26 cellular contexts compared by ENCODE assay signal in genomic region chr6:43767553-43768505, GRCh38. TPM values are rescaled to one million over a fixed set of nuclear protein-coding genes. Genes with fewer than 3 reads are reported as not detected.
DNase-seq lines count a peak whose midpoint lies in the region; ATAC-seq, FAIRE-seq and TF ChIP-seq lines count a peak whose summit lies in the region.
"Had no signal": no experiment of that assay in that cellular context is flagged by ENCODE, and none has a peak within 500 bp of the region (broad histone marks: within the 10 kb centered on the region; RNA-seq: fewer than 3 reads in every experiment).

No MANE protein-coding gene starts in this region.

- no peak for TF ChIP-seq RAD21 in H1 (IDR thresholded peaks at IDR 0.05 in 1 of 2, conservative IDR thresholded peaks at IDR 0.05 in 1 of 2; ENCODE audit: low read depth in 2 of 2, low read length in 2 of 2)

- H3K23ac ChIP-seq in H1 (ENCODE audit: insufficient read length) = no peak overlapping the region

- no peaks in the 10 kb centered on the region for H4K20me1 ChIP-seq in H1 (replicated peaks in 1 of 2; ENCODE audit: control insufficient read depth in 1 of 2, insufficient read depth in 2 of 2, low read length in 2 of 2)

- no peaks in the 10 kb centered on the region for H3K36me3 ChIP-seq in right atrium auricular region
- no peaks in the 10 kb centered on the region for H3K36me3 ChIP-seq in H1 (ENCODE audit: control insufficient read depth in 2 of 4, insufficient read depth in 4 of 4, low read length in 3 of 4)
- H3K36me3 ChIP-seq in mucosa of stomach (ENCODE audit: control insufficient read depth, insufficient read depth, low read length) = peaks cover 5% of the 10 kb centered on the region
- H3K36me3 ChIP-seq in uterus = no peaks in the 10 kb centered on the region
- H3K36me3 ChIP-seq: cardiac muscle cell, upper lobe of right lung had no signal

- peaks cover 1 to 11% of the 10 kb centered on the region in 2 donors for H3K27me3 Mint-ChIP-seq in T-cell

- CTCF ChIA-PET in H1 (lab: Charles Lee; ENCODE audit: partially characterized antibody) = interaction anchor here (0.6 to 4.6 kb wide), 48 partner anchors 9 to 314 kb away, joined by 3 to 88 read pairs (median 6); partner anchors contain the start of genes MRPS18A and RSPH9
- CTCF ChIA-PET in T-cell (lab: Charles Lee) = interaction anchor here (0.6 to 4.4 kb wide), 5 partner anchors 47 to 311 kb away, joined by 3 to 27 read pairs (median 15); no protein-coding TSS in a partner anchor

- H3K4me3 ChIP-seq in right atrium auricular region (no peak overlapping the region), H1 (ENCODE audit: extremely low read depth in 1 of 4, insufficient read depth in 2 of 4, low read depth in 3 of 4, low read length in 4 of 4) (no peak overlapping the region), mucosa of stomach (ENCODE audit: low read length) (no peak overlapping the region), uterus (no peak overlapping the region)
- H3K4me3 ChIP-seq: A549, cardiac muscle cell, SK-N-MC, upper lobe of right lung had no signal

- H4K91ac ChIP-seq in H1 (replicated peaks; ENCODE audit: insufficient read length, low read length) = peak overlapping the region; percentile 8

- H3K56ac ChIP-seq in H1 (replicated peaks; ENCODE audit: insufficient read length, low read depth, low read length) = no peak overlapping the region

- H3K9me3 Mint-ChIP-seq in T-cell = no peaks in the 10 kb centered on the region
- H3K9me3 Mint-ChIP-seq: activated naive CD4-positive, alpha-beta T cell treated with anti-CD3 and anti-CD28 coated beads, Interleukin-2, amount 10 ng/mL, durations not matched to agents 7 days and 5 days; activated T-helper 1 cell treated with anti-CD3 and anti-CD28 coated beads, Interleukin-12 subunit alpha, Interleukin-12 subunit beta, Interleukin-2, Interleukin-4 antibody, amounts not matched to agents 30 ng/mL and 10 ng/mL and 1 ng/mL, durations not matched to agents 14 hours and 24 hours and 36 hours; memory B cell; natural killer cell treated with Interleukin-12 subunit alpha and Interleukin-12 subunit beta and Interleukin-15 and Interleukin-18, amount 100 ng/mL, for 72 hours had no signal

- TF ChIP-seq CTCF in right atrium auricular region (IDR thresholded peaks at IDR 0.05) (no peak), H1 (IDR thresholded peaks at IDR 0.05; ENCODE audit: control extremely low read depth in 1 of 3, insufficient read depth in 1 of 3, low read depth in 1 of 3, low read length in 3 of 3) (no peak), uterus (IDR thresholded peaks at IDR 0.05) (no peak)

- no peak for FAIRE-seq in H1 (lab: Jason Lieb, UNC)
- FAIRE-seq: A549, keratinocyte had no signal

- POLR2A ChIA-PET in H1 (lab: Charles Lee; ENCODE audit: partially characterized antibody) = interaction anchor here (1.0 to 4.2 kb wide), 6 partner anchors 25 to 182 kb away, joined by 3 to 38 read pairs (median 10); partner anchors contain the start of gene GTPBP2
- POLR2A ChIA-PET in T-cell (lab: Charles Lee) = no interaction called here

- H2AFZ ChIP-seq in H1 (ENCODE audit: low read length) = no peak overlapping the region

- no peak overlapping the region for H4K8ac ChIP-seq in H1 (ENCODE audit: extremely low read depth, insufficient read depth, low read length)

- no peaks in the 10 kb centered on the region for H3K36me3 Mint-ChIP-seq in T-cell
- H3K36me3 Mint-ChIP-seq: memory B cell; natural killer cell treated with Interleukin-12 subunit alpha and Interleukin-12 subunit beta and Interleukin-15 and Interleukin-18, amount 100 ng/mL, for 72 hours had no signal

- peak overlapping the region; percentile 1 to 38; a peak in 1 of 4 replicates for H3K4me2 ChIP-seq in H1 (ENCODE audit: insufficient read depth in 1 of 2, low read depth in 2 of 2, low read length in 2 of 2)
- H3K4me2 ChIP-seq: A549 had no signal

- H2BK12ac ChIP-seq in H1 (ENCODE audit: low read depth, low read length) = peak overlapping the region; percentile 90; the same call in 1 of the 2 replicates

- intact Hi-C loops in left cardiac atrium (cut with DNase I) = loop anchor here (5.0 to 10.0 kb wide), 3 partner anchors 41 to 187 kb away; no protein-coding TSS in a partner anchor
- intact Hi-C loops in uterus (cut with DNase I; ENCODE audit: low total_unique reads) = no loop called here

- ATAC-seq in left cardiac atrium = no peak
- no peak for ATAC-seq in T-cell (replicated peaks in 1 of 4)
- no peak for ATAC-seq in HG03520 (IDR thresholded peaks at IDR 0.05; ENCODE audit: unreplicated experiment)
- ATAC-seq: A549; natural killer cell treated with Interleukin-12 subunit alpha and Interleukin-12 subunit beta and Interleukin-15 and Interleukin-18, amount 100 ng/mL, for 72 hours; upper lobe of right lung had no signal

- H3K14ac ChIP-seq in H1 (ENCODE audit: insufficient read length) = no peak overlapping the region

- H3K4me3 Mint-ChIP-seq in T-cell = no peak overlapping the region
- H3K4me3 Mint-ChIP-seq: activated naive CD4-positive, alpha-beta T cell treated with anti-CD3 and anti-CD28 coated beads, Interleukin-2, amount 10 ng/mL, durations not matched to agents 7 days and 5 days; activated T-helper 1 cell treated with anti-CD3 and anti-CD28 coated beads, Interleukin-12 subunit alpha, Interleukin-12 subunit beta, Interleukin-2, Interleukin-4 antibody, amounts not matched to agents 30 ng/mL and 10 ng/mL and 1 ng/mL, durations not matched to agents 14 hours and 24 hours and 36 hours; memory B cell; natural killer cell treated with Interleukin-12 subunit alpha and Interleukin-12 subunit beta and Interleukin-15 and Interleukin-18, amount 100 ng/mL, for 72 hours had no signal

- no peak overlapping the region for H4K5ac ChIP-seq in H1 (ENCODE audit: insufficient read length, low read depth, low read length)

- 88% methylated on average over 8 of the region's 8 CpGs; no CpG with 5 or more reads in 1 of the 2 experiments for WGBS in H1 (ENCODE audit: extremely low coverage in 1 of 2, insufficient coverage in 1 of 2, insufficient read length in 1 of 2, insufficient replicate concordance in 2 of 2, low coverage in 1 of 2, low lambda C conversion rate in 2 of 2, missing lambda C conversion rate in 1 of 2), 2 experiments

- H3K9me3 ChIP-seq in right atrium auricular region (no peaks in the 10 kb centered on the region), H1 (ENCODE audit: insufficient read depth in 2 of 2, low read depth in 1 of 2, low read length in 1 of 2) (no peaks in the 10 kb centered on the region), mucosa of stomach (ENCODE audit: control insufficient read depth, low read length) (no peaks in the 10 kb centered on the region), uterus (no peaks in the 10 kb centered on the region)
- H3K9me3 ChIP-seq: A549, BE2C, upper lobe of right lung had no signal

- H3K79me1 ChIP-seq in H1 (ENCODE audit: low read depth, low read length) = no peaks in the 10 kb centered on the region

- DNase-seq in left cardiac atrium (peak; percentile 29), right atrium auricular region (ENCODE audit: low spot score) (no peak), H1 (ENCODE audit: low read depth in 1 of 2, low spot score in 2 of 2) (no peak), uterus (peak in 1 of 2 donors; percentile 23), T-cell (no peak), NCI-H774 (lab: John Stamatoyannopoulos, UW) (no peak)
- DNase-seq: activated CD4-positive, alpha-beta T cell treated with anti-CD3 and anti-CD28 coated beads, Interleukin-2, amount 50 U/mL, for 1 hour; activated naive CD4-positive, alpha-beta T cell treated with anti-CD3 and anti-CD28 coated beads, Interleukin-2, amount 10 ng/mL, durations not matched to agents 7 days and 5 days; BE2C; dermis blood vessel endothelial cell; DND-41; H7; NCI-H1048; NCI-H1694 treated with DMSO at 0.1 percent for 48 hours; NCI-H526 had no signal

- H2BK15ac ChIP-seq in H1 (ENCODE audit: low read length) = peak overlapping the region; percentile 74; the same call in 1 of the 2 replicates

- peaks cover 7% of the 10 kb centered on the region for H3K23me2 ChIP-seq in H1 (ENCODE audit: low read depth, low read length)

- H3K27me3 ChIP-seq in right atrium auricular region (no peaks in the 10 kb centered on the region), H1 (replicated peaks in 1 of 4; ENCODE audit: control insufficient read depth in 3 of 4, extremely low read depth in 1 of 4, insufficient read depth in 3 of 4, low read length in 3 of 4) (peaks cover 0 to 7% (median 0%) of the 10 kb centered on the region in 4 experiments; a peak in 1 of 7 replicates), mucosa of stomach (ENCODE audit: control insufficient read depth, insufficient read depth, low read length) (no peaks in the 10 kb centered on the region), uterus (no peaks in the 10 kb centered on the region)
- H3K27me3 ChIP-seq: BE2C, cardiac muscle cell, upper lobe of right lung had no signal

- no peak for TF ChIP-seq POLR2A in H1 (IDR thresholded peaks at IDR 0.05; ENCODE audit: control extremely low read depth in 1 of 2, low read depth in 2 of 2, low read length in 2 of 2)
- TF ChIP-seq POLR2A in uterus (IDR thresholded peaks at IDR 0.05) = no peak

- no peak for TF ChIP-seq EP300 in H1 (IDR thresholded peaks at IDR 0.05; ENCODE audit: borderline replicate concordance in 1 of 2, low read depth in 2 of 2, low read length in 2 of 2)

- H3K18ac ChIP-seq in H1 (ENCODE audit: extremely low read depth, low read length) = peak overlapping the region; percentile 67; the same call in 1 of the 2 replicates

- H3K27ac Mint-ChIP-seq in T-cell = no peak overlapping the region
- H3K27ac Mint-ChIP-seq: activated naive CD4-positive, alpha-beta T cell treated with anti-CD3 and anti-CD28 coated beads, Interleukin-2, amount 10 ng/mL, durations not matched to agents 7 days and 5 days; activated T-helper 1 cell treated with anti-CD3 and anti-CD28 coated beads, Interleukin-12 subunit alpha, Interleukin-12 subunit beta, Interleukin-2, Interleukin-4 antibody, amounts not matched to agents 30 ng/mL and 10 ng/mL and 1 ng/mL, durations not matched to agents 14 hours and 24 hours and 36 hours; memory B cell; natural killer cell treated with Interleukin-12 subunit alpha and Interleukin-12 subunit beta and Interleukin-15 and Interleukin-18, amount 100 ng/mL, for 72 hours had no signal

- H3K27ac ChIP-seq in right atrium auricular region = no peak overlapping the region
- H3K27ac ChIP-seq in H1 (ENCODE audit: low read depth, low read length) = no peak overlapping the region
- peak overlapping the region; percentile 89 for H3K27ac ChIP-seq in uterus
- H3K27ac ChIP-seq: cardiac muscle cell, HL-60, SK-N-MC, upper lobe of right lung had no signal

- peaks cover 0 to 24% of the 10 kb centered on the region in 2 donors for H3K4me1 ChIP-seq in right atrium auricular region
- H3K4me1 ChIP-seq in H1 (replicated peaks in 1 of 4; ENCODE audit: control insufficient read depth in 3 of 4, insufficient read depth in 4 of 4, low read length in 3 of 4) = peaks cover 0 to 19% (median 9%) of the 10 kb centered on the region in 4 experiments; a peak in 6 of 7 replicates
- H3K4me1 ChIP-seq in mucosa of stomach (ENCODE audit: control insufficient read depth, insufficient read depth, low read length) = peaks cover 62% of the 10 kb centered on the region
- H3K4me1 ChIP-seq in uterus = no peaks in the 10 kb centered on the region
- H3K4me1 ChIP-seq: A549 had no signal

- peaks cover 5 to 13% (median 11%) of the 10 kb centered on the region in 3 donors for H3K4me1 Mint-ChIP-seq in T-cell

- H3K9ac ChIP-seq in H1 (replicated peaks in 1 of 4; ENCODE audit: extremely low read depth in 1 of 4, low read depth in 3 of 4, low read length in 3 of 4) (no peak overlapping the region), mucosa of stomach (ENCODE audit: low read length) (peak overlapping the region; percentile 64)

- peak overlapping the region; percentile 71; the same call in 1 of the 2 replicates for H2BK5ac ChIP-seq in H1 (ENCODE audit: low read depth, low read length)

- no peak overlapping the region; the same call in 1 of the 2 replicates for H2BK20ac ChIP-seq in H1 (ENCODE audit: low read length)

- H2BK120ac ChIP-seq in H1 (replicated peaks; ENCODE audit: low read depth, low read length) = no peak overlapping the region

- no peak overlapping the region for H2AK5ac ChIP-seq in H1 (ENCODE audit: low read depth, low read length)

- no peak overlapping the region for H3K4ac ChIP-seq in H1 (replicated peaks; ENCODE audit: insufficient read length, low read depth, low read length)

- peaks cover 0 to 23% of the 10 kb centered on the region in 2 experiments; a peak in 2 of 4 replicates for H3K79me2 ChIP-seq in H1 (ENCODE audit: control insufficient read depth in 1 of 2, insufficient read depth in 2 of 2, low read length in 2 of 2)

RNA-seq across cellular contexts. Expression of gene VEGFA, which starts 2.2 kb away (rescaled TPM):
- total RNA-seq in left cardiac atrium = 100 to 1,000 TPM; 168 to 212 TPM
- 100 to 1,000 TPM; 102 to 132 TPM for total RNA-seq in right atrium auricular region
- 40.7 and 42.2 TPM in 2 replicates for total RNA-seq in H1 (2021; fragmentation: NEBNext Ultra II Directional; extraction: Animal tissue kit (Norgen Biotek cat#: 25700))
- polyA plus RNA-seq in H1 (2011; rRNA removed) = 58.5 and 78.3 TPM in 2 replicates
- polyA plus RNA-seq in H1 (2011; cell fraction: cytosol; rRNA removed) = 91.7 TPM
- 197 TPM for polyA plus RNA-seq in H1 (2011; cell fraction: nucleus; rRNA removed)
- 39.9 to 45.4 TPM (median 43.0 TPM) in 4 replicates for polyA plus RNA-seq in H1 (2012, experiment 1 of 2)
- 28.1 TPM for polyA plus RNA-seq in H1 (2012, experiment 2 of 2)
- polyA plus RNA-seq in H1 (2013, experiment 1 of 2) = 33.6 TPM
- polyA plus RNA-seq in H1 (2013, experiment 2 of 2) = 37.0 TPM
- 167 and 198 TPM in 2 replicates for polyA minus RNA-seq in H1 (2011; rRNA and poly(A)+ RNA removed)
- 42.9 TPM for polyA minus RNA-seq in H1 (2011; cell fraction: cytosol; rRNA and poly(A)+ RNA removed)
- polyA minus RNA-seq in H1 (2011; cell fraction: nucleus; rRNA and poly(A)+ RNA removed) = 91.6 TPM
- total RNA-seq in uterus = 100 to 1,000 TPM in 3 of 4 donors, 10 to 100 TPM in 1; 81.0 to 247 (median 156) TPM
- 1 to 10 TPM; 1.1 to 8.9 (median 6.4) TPM for total RNA-seq in T-cell

Comparison
In these comparisons a context has a peak if more than half of its experiments do, and no peak if none do; other contexts are left out.
1. H3K27ac ChIP-seq: peak in uterus (2 of 2); none in right atrium auricular region (0 of 2) and H1 (single experiment).